ENCODE assay signal across 13 cellular contexts in genomic region chr1:79852004-79852403, GRCh38.
DNase-seq lines count a peak whose midpoint lies in the region; ATAC-seq and TF ChIP-seq lines count a peak whose summit lies in the region.
"Had no signal": no experiment of that assay in that cellular context is flagged by ENCODE, and none has a peak within 500 bp of the region (broad histone marks: within the 10 kb centered on the region; RNA-seq: fewer than 3 reads in every experiment).

No MANE protein-coding gene starts in this region.

- H3K36me3 ChIP-seq in BE2C = no peaks in the 10 kb centered on the region
- H3K36me3 ChIP-seq: gastrocnemius medialis had no signal

- H3K4me1 ChIP-seq in BE2C = no peaks in the 10 kb centered on the region
- H3K4me1 ChIP-seq: gastrocnemius medialis had no signal

- TF ChIP-seq CTCF in BE2C (IDR thresholded peaks at IDR 0.05; ENCODE audit: low read depth, low read length) (peak; percentile 15; the same call in 1 of the 2 replicates), LNCAP (IDR thresholded peaks at IDR 0.05) (peak; percentile 50)

- no peaks in the 10 kb centered on the region for H3K27me3 ChIP-seq in BE2C
- H3K27me3 ChIP-seq: gastrocnemius medialis had no signal

- ATAC-seq in GM19351 (IDR thresholded peaks at IDR 0.05; ENCODE audit: unreplicated experiment) (peak; percentile 94), HG03342 (IDR thresholded peaks at IDR 0.05; ENCODE audit: unreplicated experiment) (no peak), HG02763 (IDR thresholded peaks at IDR 0.05; ENCODE audit: unreplicated experiment) (no peak)
- ATAC-seq: activated naive CD4-positive, alpha-beta T cell treated with anti-CD3 and anti-CD28 coated beads, Interleukin-2, amount 50 U/mL, for 72 hours; gastrocnemius medialis; left ventricle myocardium superior had no signal

- DNase-seq in BE2C = no peak
- peak; percentile 3 for DNase-seq in dermis blood vessel endothelial cell
- DNase-seq in GF-D8 (lab: John Stamatoyannopoulos, UW) = no peak
- no peak for DNase-seq in NCI-H2029 (lab: John Stamatoyannopoulos, UW)
- DNase-seq: gastrocnemius medialis, left ventricle myocardium superior, NCI-H1105 treated with DMSO at 0.1 percent for 48 hours, T-helper 9 cell had no signal

- no peak overlapping the region for H3K4me3 ChIP-seq in BE2C (ENCODE audit: low read depth, low read length)
- H3K4me3 ChIP-seq: gastrocnemius medialis had no signal

- H3K9me3 ChIP-seq in BE2C = no peaks in the 10 kb centered on the region
- H3K9me3 ChIP-seq: gastrocnemius medialis had no signal
